Comparison of ENCODE assay signal across 13 cellular contexts in genomic region chr10:6507311-6507710, GRCh38.
DNase-seq lines count a peak whose midpoint lies in the region; ATAC-seq, FAIRE-seq and TF ChIP-seq lines count a peak whose summit lies in the region.
"Had no signal": no experiment of that assay in that cellular context is flagged by ENCODE, and none has a peak within 500 bp of the region (broad histone marks: within the 10 kb centered on the region; RNA-seq: fewer than 3 reads in every experiment).

No MANE protein-coding gene starts in this region.

- peak; percentile 90 for ATAC-seq in HG03135 (IDR thresholded peaks at IDR 0.05; ENCODE audit: unreplicated experiment)
- ATAC-seq: Right ventricle myocardium inferior had no signal

- H3K27ac ChIP-seq in cingulate gyrus (ENCODE audit: low read depth, low read length) (peak overlapping the region; percentile 65), breast epithelium (no peak overlapping the region), Karpas-422 (ENCODE audit: low read length) (no peak overlapping the region), mesendoderm (ENCODE audit: low read depth, low read length) (no peak overlapping the region)

- intact Hi-C loops in breast epithelium (cut with DNase I; ENCODE audit: low total_unique reads) = no loop called here

- H3K9me3 ChIP-seq in breast epithelium = no peaks in the 10 kb centered on the region
- H3K9me3 ChIP-seq in Karpas-422 (ENCODE audit: low read length) = no peaks in the 10 kb centered on the region

- no peak overlapping the region for H2AK5ac ChIP-seq in mesendoderm (ENCODE audit: low read length)

- no peak overlapping the region for H2BK5ac ChIP-seq in mesendoderm (ENCODE audit: low read length)

- H3K36me3 Mint-ChIP-seq in glutamatergic neuron (ENCODE audit: unreplicated experiment) = peaks cover 10% of the 10 kb centered on the region

- WGBS in mesendoderm (ENCODE audit: extremely low coverage, insufficient coverage, low lambda C conversion rate) = no CpG with 5 or more reads among the region's 5 CpGs

- H3K4me3 ChIP-seq in breast epithelium = no peak overlapping the region
- H3K4me3 ChIP-seq in Karpas-422 (ENCODE audit: low read length) = no peak overlapping the region
- no peak overlapping the region for H3K4me3 ChIP-seq in mesendoderm (ENCODE audit: low read length)
- H3K4me3 ChIP-seq: lung had no signal

- no peak overlapping the region for H3K23ac ChIP-seq in mesendoderm (ENCODE audit: low read length)

- POLR2A ChIA-PET in GM10248 (lab: Yijun Ruan, JAX) = interaction anchor here (0.5 kb wide), 1 partner anchor 702 kb away, joined by 4 read pairs; no protein-coding TSS in a partner anchor

- H3K4me2 ChIP-seq in Karpas-422 (ENCODE audit: low read depth, low read length, poor library complexity, severe bottlenecking) = no peak overlapping the region
- H3K4me2 ChIP-seq in mesendoderm (ENCODE audit: low read length) = no peak overlapping the region

- no peak overlapping the region for H3K4ac ChIP-seq in mesendoderm (ENCODE audit: low read depth, low read length)

- no peak overlapping the region for H4K5ac ChIP-seq in mesendoderm (ENCODE audit: low read length)

- no peak overlapping the region for H3K56ac ChIP-seq in mesendoderm (ENCODE audit: low read length)

- H3K79me1 ChIP-seq in mesendoderm (ENCODE audit: low read length) = no peaks in the 10 kb centered on the region

- no peak for TF ChIP-seq POLR2A in breast epithelium (IDR thresholded peaks at IDR 0.05)

- H3K36me3 ChIP-seq in breast epithelium (no peaks in the 10 kb centered on the region), Karpas-422 (ENCODE audit: insufficient read depth, low read length) (no peaks in the 10 kb centered on the region), mesendoderm (ENCODE audit: control insufficient read depth, insufficient read depth, low read length) (no peaks in the 10 kb centered on the region)

- TF ChIP-seq CTCF in GM10248 (IDR thresholded peaks at IDR 0.05; ENCODE audit: control extremely low read depth, extremely low read depth, low read depth, missing control alignments) (no peak), breast epithelium (IDR thresholded peaks at IDR 0.05) (no peak), glutamatergic neuron (IDR thresholded peaks at IDR 0.05; ENCODE audit: partially characterized antibody, unreplicated experiment) (no peak)

- H3K27me3 ChIP-seq in breast epithelium (no peaks in the 10 kb centered on the region), Karpas-422 (ENCODE audit: low read length) (0 out of 2 replicates have a peak, but pooled peaks cover 4% of the 10 kb centered on the region), mesendoderm (ENCODE audit: insufficient read depth, low read length, poor library complexity) (no peaks in the 10 kb centered on the region)

- no peak overlapping the region for H2BK120ac ChIP-seq in mesendoderm (ENCODE audit: low read depth, low read length)

- no peaks in the 10 kb centered on the region for H3K9me2 ChIP-seq in Karpas-422 (replicated peaks; ENCODE audit: insufficient read depth, low read length)

- H3K27ac Mint-ChIP-seq in glutamatergic neuron (ENCODE audit: unreplicated experiment) = no peak overlapping the region

- no peaks in the 10 kb centered on the region for H3K9me3 Mint-ChIP-seq in glutamatergic neuron (ENCODE audit: unreplicated experiment)

- H4K8ac ChIP-seq in mesendoderm (ENCODE audit: low read depth, low read length) = no peak overlapping the region

- no peak overlapping the region for H3K4me3 Mint-ChIP-seq in glutamatergic neuron (ENCODE audit: unreplicated experiment)

- no peaks in the 10 kb centered on the region for H3K4me1 Mint-ChIP-seq in glutamatergic neuron (ENCODE audit: low read depth, unreplicated experiment)

- no peaks in the 10 kb centered on the region for H3K27me3 Mint-ChIP-seq in glutamatergic neuron (ENCODE audit: unreplicated experiment)

- peak; percentile 62 for FAIRE-seq in GM19239 (lab: Jason Lieb, UNC)
- FAIRE-seq: H54 had no signal

- no peak overlapping the region for H2AFZ ChIP-seq in Karpas-422 (ENCODE audit: low read length)

- DNase-seq in GM10248 (ENCODE audit: extremely low spot score) (peak; percentile 43), GM19239 (ENCODE audit: insufficient read length, low spot score) (peak; percentile 9), breast epithelium (ENCODE audit: low spot score in 2 of 2) (no peak), Karpas-422 (no peak), mesendoderm (no peak), glutamatergic neuron (no peak)
- DNase-seq: COR-L47, erythroblast had no signal

- no peak overlapping the region for H3K18ac ChIP-seq in mesendoderm (ENCODE audit: low read length)

- no peaks in the 10 kb centered on the region for H3K79me2 ChIP-seq in Karpas-422 (ENCODE audit: low read length)
- H3K79me2 ChIP-seq in mesendoderm (ENCODE audit: control insufficient read depth, insufficient read depth, low read length) = no peaks in the 10 kb centered on the region

- no peak overlapping the region for H2BK15ac ChIP-seq in mesendoderm (replicated peaks; ENCODE audit: low read depth)

- H3K9ac ChIP-seq in Karpas-422 (ENCODE audit: low read length) = no peak overlapping the region
- H3K9ac ChIP-seq in mesendoderm (ENCODE audit: low read length) = no peak overlapping the region

- H3K4me1 ChIP-seq in breast epithelium (no peaks in the 10 kb centered on the region), Karpas-422 (ENCODE audit: low read length) (no peaks in the 10 kb centered on the region), mesendoderm (ENCODE audit: control insufficient read depth, low read depth, low read length) (no peaks in the 10 kb centered on the region)

- CTCF ChIA-PET in GM10248 (lab: Yijun Ruan, JAX) = interaction anchor here (1.0 to 1.4 kb wide), 2 partner anchors 21 to 25 kb away, joined by 3 read pairs; no protein-coding TSS in a partner anchor

- H4K20me1 ChIP-seq in Karpas-422 (ENCODE audit: insufficient read depth, low read depth, low read length) = no peaks in the 10 kb centered on the region

Comparison
In these comparisons a context has a peak if more than half of its experiments do, and no peak if none do; other contexts are left out.
1. DNase-seq: peak in GM10248 (single experiment) and GM19239 (single experiment); none in breast epithelium (0 of 2), Karpas-422 (single experiment), mesendoderm (single experiment) and glutamatergic neuron (single experiment).